ENCODE assay signal across 15 cellular contexts in genomic region chr14:23573384-23573783, GRCh38. TPM values are rescaled to one million over a fixed set of nuclear protein-coding genes. Genes with fewer than 3 reads are reported as not detected.
DNase-seq lines count a peak whose midpoint lies in the region; ATAC-seq, FAIRE-seq and TF ChIP-seq lines count a peak whose summit lies in the region.
"Had no signal": no experiment of that assay in that cellular context is flagged by ENCODE, and none has a peak within 500 bp of the region (broad histone marks: within the 10 kb centered on the region; RNA-seq: fewer than 3 reads in every experiment).

No MANE protein-coding gene starts in this region.

- H3K9me3 ChIP-seq in HepG2 (ENCODE audit: low read length) (no peaks in the 10 kb centered on the region), right lobe of liver (no peaks in the 10 kb centered on the region), mucosa of descending colon (no peaks in the 10 kb centered on the region)
- H3K9me3 ChIP-seq: ascending aorta, thoracic aorta had no signal

- ATAC-seq in HepG2 (no peak), right lobe of liver (no peak), GM19452 (IDR thresholded peaks at IDR 0.05; ENCODE audit: unreplicated experiment) (no peak), mucosa of descending colon (no peak)
- ATAC-seq: activated T-helper 17 cell treated with anti-CD3 and anti-CD28 coated beads, Interleukin-2, amount 50 U/mL, for 72 hours had no signal

- H3K4me3 Mint-ChIP-seq in MCF 10A (ENCODE audit: unreplicated experiment), result no peak overlapping the region
- H3K4me3 Mint-ChIP-seq: activated T-helper 17 cell treated with anti-CD3 and anti-CD28 coated beads, Interleukin-2, amount 50 U/mL, for 72 hours had no signal

- no peaks in the 10 kb centered on the region for H3K36me3 Mint-ChIP-seq in MCF 10A (ENCODE audit: insufficient read depth, unreplicated experiment)

- TF ChIP-seq RAD21 in HepG2 (CRISPR knock-in tag; IDR thresholded peaks at IDR 0.05), result no peak

- no peaks in the 10 kb centered on the region for H4K20me1 ChIP-seq in HepG2 (ENCODE audit: insufficient read depth, low read length)

- peaks cover 19% of the 10 kb centered on the region for H3K27me3 Mint-ChIP-seq in MCF 10A (ENCODE audit: insufficient read depth, unreplicated experiment)

- no peak overlapping the region for H2AFZ ChIP-seq in HepG2 (ENCODE audit: low read length)
- H2AFZ ChIP-seq: parathyroid adenoma had no signal

- in situ Hi-C loops in HepG2 (cut with HindIII; ENCODE audit: extremely low pct_ligation_motif_present, low pct_unique_long_range_greater_than_20kb), result no loop called here

- no peak for FAIRE-seq in HepG2 (lab: Jason Lieb, UNC)

- no peak overlapping the region for H3K27ac Mint-ChIP-seq in MCF 10A (ENCODE audit: low read depth, unreplicated experiment)

- TF ChIP-seq CTCF in HepG2 (CRISPR knock-in tag; IDR thresholded peaks at IDR 0.05) (no peak), right lobe of liver (IDR thresholded peaks at IDR 0.05) (no peak), MCF 10A (IDR thresholded peaks at IDR 0.05; ENCODE audit: unreplicated experiment) (no peak), mucosa of descending colon (IDR thresholded peaks at IDR 0.05) (no peak)

- CTCF ChIA-PET in HepG2 (lab: Yijun Ruan, JAX; ENCODE audit: low intra/inter-chr PET ratio, low total read pairs), result no interaction called here
- CTCF ChIA-PET in MCF 10A (lab: Yijun Ruan, JAX), result interaction anchor here (0.6 to 7.6 kb wide), 5 partner anchors 14 to 543 kb away, joined by 3 to 57 read pairs (median 4); no protein-coding TSS in a partner anchor

- H3K27ac ChIP-seq in HepG2 (ENCODE audit: extremely low read length, insufficient read depth, low read length), result no peak overlapping the region
- no peak overlapping the region for H3K27ac ChIP-seq in right lobe of liver
- H3K27ac ChIP-seq: ascending aorta, parathyroid adenoma, thoracic aorta had no signal

- no peaks in the 10 kb centered on the region for H3K9me3 Mint-ChIP-seq in MCF 10A (ENCODE audit: unreplicated experiment)
- H3K9me3 Mint-ChIP-seq: activated T-helper 17 cell treated with anti-CD3 and anti-CD28 coated beads, Interleukin-2, amount 50 U/mL, for 72 hours had no signal

- intact Hi-C loops in HepG2 (cut with micrococcal nuclease; ENCODE audit: unreplicated experiment), result no loop called here
- intact Hi-C loops in right lobe of liver (cut with DNase I), result no loop called here
- intact Hi-C loops in MCF 10A (cut with micrococcal nuclease), result no loop called here
- intact Hi-C loops in mucosa of descending colon (cut with DNase I, micrococcal nuclease), result no loop called here

- H3K4me1 ChIP-seq in HepG2 (ENCODE audit: insufficient read depth, low read length) (peaks cover 46% of the 10 kb centered on the region), right lobe of liver (peaks cover 0 to 4% (median 0%) of the 10 kb centered on the region in 4 donors), mucosa of descending colon (ENCODE audit: low read depth) (peaks cover 16% of the 10 kb centered on the region)

- POLR2A ChIA-PET in HepG2 (lab: Yijun Ruan, JAX) (interaction anchor here (2.0 to 3.7 kb wide), 4 partner anchors 8 to 15 kb away, joined by 5 to 46 read pairs (median 10); no protein-coding TSS in a partner anchor), MCF 10A (lab: Yijun Ruan, JAX) (no interaction called here)

- no peaks in the 10 kb centered on the region for H3K79me2 ChIP-seq in HepG2 (ENCODE audit: insufficient read depth, low read length)
- H3K79me2 ChIP-seq: parathyroid adenoma had no signal

- no peak for DNase-seq in HepG2 (ENCODE audit: low spot score)
- DNase-seq in right lobe of liver, result no peak
- DNase-seq in NCI-H510A treated with DMSO at 0.1 percent for 48 hours (lab: John Stamatoyannopoulos, UW), result peak; percentile 16
- peak; percentile 1 for DNase-seq in epidermal melanocyte (ENCODE audit: insufficient read length, low spot score)
- DNase-seq in GDM1 (lab: John Stamatoyannopoulos, UW), result no peak
- no peak for DNase-seq in MCF 10A (ENCODE audit: unreplicated experiment)
- DNase-seq in mucosa of descending colon, result no peak
- DNase-seq: activated CD4-positive, alpha-beta T cell treated with anti-CD3 and anti-CD28 coated beads for 48 hours; effector CD8-positive, alpha-beta T cell had no signal

- no peak for TF ChIP-seq EP300 in HepG2 (IDR thresholded peaks at IDR 0.05; ENCODE audit: low read depth in 2 of 2, low read length in 2 of 2)
- no peak for TF ChIP-seq EP300 in HepG2 (CRISPR knock-in tag; IDR thresholded peaks at IDR 0.05; ENCODE audit: borderline replicate concordance)

- BruUV-seq in HepG2 (replicated peaks; lab: Mats Ljungman, UMichigan) (no TSS peak), MCF 10A (replicated peaks; lab: Mats Ljungman, UMichigan) (no TSS peak)

- H3K4me3 ChIP-seq in HepG2 (replicated peaks in 1 of 3; ENCODE audit: insufficient read depth in 1 of 3, low read depth in 2 of 3, low read length in 3 of 3) (no peak overlapping the region), right lobe of liver (no peak overlapping the region), mucosa of descending colon (no peak overlapping the region)
- H3K4me3 ChIP-seq: ascending aorta, thoracic aorta had no signal

- WGBS in HepG2 (ENCODE audit: low lambda C conversion rate), result 45% methylated on average over 3 of the region's 3 CpGs
- WGBS in right lobe of liver (ENCODE audit: insufficient coverage, low coverage, low lambda C conversion rate, missing lambda C conversion rate), result 81% methylated on average over 2 of the region's 3 CpGs

- TF ChIP-seq POLR2A in HepG2 (IDR thresholded peaks at IDR 0.05; ENCODE audit: insufficient read depth in 1 of 2, low read depth in 2 of 2, low read length in 2 of 2), result no peak
- TF ChIP-seq POLR2A in right lobe of liver (IDR thresholded peaks at IDR 0.05), result no peak

- peaks cover 2 to 8% of the 10 kb centered on the region in 2 experiments; a peak in 2 of 5 replicates for H3K27me3 ChIP-seq in HepG2 (ENCODE audit: control insufficient read depth in 1 of 2, insufficient read depth in 2 of 2, low read length in 2 of 2)
- H3K27me3 ChIP-seq in right lobe of liver, result peaks cover 0 to 19% of the 10 kb centered on the region in 2 donors

- H3K4me2 ChIP-seq in HepG2 (ENCODE audit: low read depth, low read length), result no peak overlapping the region

- H3K36me3 ChIP-seq in HepG2 (replicated peaks in 1 of 2; ENCODE audit: control insufficient read depth in 1 of 2, insufficient read depth in 2 of 2, low read length in 2 of 2), result no peaks in the 10 kb centered on the region
- no peaks in the 10 kb centered on the region for H3K36me3 ChIP-seq in right lobe of liver
- H3K36me3 ChIP-seq in mucosa of descending colon (ENCODE audit: low read depth), result no peaks in the 10 kb centered on the region
- H3K36me3 ChIP-seq: ascending aorta, thoracic aorta had no signal

- H3K4me1 Mint-ChIP-seq in MCF 10A (ENCODE audit: insufficient read depth, unreplicated experiment), result peaks cover 24% of the 10 kb centered on the region

- no peak overlapping the region for H3K9ac ChIP-seq in HepG2 (ENCODE audit: insufficient read depth, low read depth, low read length)
- H3K9ac ChIP-seq: parathyroid adenoma had no signal

RNA-seq across cellular contexts. Expression of gene JPH4, which starts 5.2 kb away (rescaled TPM):
- total RNA-seq in HepG2 (2016; rRNA removed; fragmentation: Illumina TruSeq; extraction: Trizol) (0.14 and 0.22 TPM in 2 replicates), right lobe of liver (under 1 TPM in 3 of 6 experiments, not detected in 3; 0.07 to 0.20 (median 0.19) TPM), MCF 10A (2022) (not detected in 2 replicates), mucosa of descending colon (1 to 10 TPM in 1 of 3 donors, under 1 TPM in 2; 0.26 to 3.7 (median 0.87) TPM)
- total RNA-seq in HepG2 (2016; cell fraction: cytosol; rRNA removed; fragmentation: Illumina TruSeq; extraction: Trizol; ENCODE audit: low read depth), result 0.10 TPM in 1 of 2 replicates, not detected in the other
- 0.13 and 0.15 TPM in 2 replicates for total RNA-seq in HepG2 (2016; cell fraction: insoluble cytoplasmic fraction; rRNA removed; fragmentation: Illumina TruSeq; extraction: Trizol)
- 0.10 and 0.22 TPM in 2 replicates for total RNA-seq in HepG2 (2016; cell fraction: membrane; rRNA removed; fragmentation: Illumina TruSeq; extraction: Trizol)
- total RNA-seq in HepG2 (2016; cell fraction: nucleus; rRNA removed; fragmentation: Illumina TruSeq; extraction: Trizol), result 0.12 and 0.44 TPM in 2 replicates
- polyA plus RNA-seq in HepG2 (2011; rRNA removed), result 0.08 and 0.16 TPM in 2 replicates
- 0.15 and 0.18 TPM in 2 replicates for polyA plus RNA-seq in HepG2 (2011; cell fraction: cytosol; rRNA removed)
- polyA plus RNA-seq in HepG2 (2011; cell fraction: nucleus; rRNA removed), result 1.1 TPM in 2 replicates
- polyA plus RNA-seq in HepG2 (2012), result 0.16 and 0.54 TPM in 2 replicates
- polyA plus RNA-seq in HepG2 (2016; cell fraction: cytosol; fragmentation: Illumina TruSeq; extraction: Trizol; ENCODE audit: low read depth), result 0.05 and 0.10 TPM in 2 replicates
- polyA plus RNA-seq in HepG2 (2016; cell fraction: insoluble cytoplasmic fraction; fragmentation: Illumina TruSeq; extraction: Trizol; ENCODE audit: low read depth), result 0.22 and 0.33 TPM in 2 replicates
- 0.10 and 0.17 TPM in 2 replicates for polyA plus RNA-seq in HepG2 (2016; cell fraction: membrane; fragmentation: Illumina TruSeq; extraction: Trizol; ENCODE audit: low read depth)
- polyA plus RNA-seq in HepG2 (2016; cell fraction: nucleus; fragmentation: Illumina TruSeq; extraction: Trizol; ENCODE audit: insufficient read depth, low read depth), result 0.42 and 0.55 TPM in 2 replicates
- 0.18 TPM in 1 of 2 replicates, not detected in the other for polyA minus RNA-seq in HepG2 (2011; rRNA and poly(A)+ RNA removed; ENCODE audit: low replicate concordance)
- polyA minus RNA-seq in HepG2 (2011; cell fraction: cytosol; rRNA and poly(A)+ RNA removed), result 0.35 TPM in 1 of 2 replicates, not detected in the other
- 0.13 and 0.25 TPM in 2 replicates for polyA minus RNA-seq in HepG2 (2011; cell fraction: nucleus; rRNA and poly(A)+ RNA removed)
- total RNA-seq: activated T-helper 17 cell treated with anti-CD3 and anti-CD28 coated beads, Interleukin-2, amount 50 U/mL, for 72 hours; fibroblast of villous mesenchyme had no signal

RNA-seq across cellular contexts. Expression of gene AP1G2, which starts 5.8 kb away (rescaled TPM):
- total RNA-seq in HepG2 (2016; rRNA removed; fragmentation: Illumina TruSeq; extraction: Trizol) (39.4 and 96.9 TPM in 2 replicates), right lobe of liver (10 to 100 TPM; 13.6 to 25.9 (median 23.0) TPM), MCF 10A (2022) (89.2 and 95.7 TPM in 2 replicates), mucosa of descending colon (100 to 1,000 TPM in 2 of 3 donors, 10 to 100 TPM in 1; 95.4 to 271 (median 122) TPM)
- total RNA-seq in HepG2 (2016; cell fraction: cytosol; rRNA removed; fragmentation: Illumina TruSeq; extraction: Trizol; ENCODE audit: low read depth), result 27.1 and 29.2 TPM in 2 replicates
- 43.1 and 100 TPM in 2 replicates for total RNA-seq in HepG2 (2016; cell fraction: insoluble cytoplasmic fraction; rRNA removed; fragmentation: Illumina TruSeq; extraction: Trizol)
- 15.6 and 15.9 TPM in 2 replicates for total RNA-seq in HepG2 (2016; cell fraction: membrane; rRNA removed; fragmentation: Illumina TruSeq; extraction: Trizol)
- total RNA-seq in HepG2 (2016; cell fraction: nucleus; rRNA removed; fragmentation: Illumina TruSeq; extraction: Trizol), result 143 and 149 TPM in 2 replicates
- 611 and 685 TPM in 2 replicates for polyA plus RNA-seq in HepG2 (2011; rRNA removed)
- 118 and 170 TPM in 2 replicates for polyA plus RNA-seq in HepG2 (2011; cell fraction: cytosol; rRNA removed)
- polyA plus RNA-seq in HepG2 (2011; cell fraction: nucleus; rRNA removed), result 4,733 and 5,679 TPM in 2 replicates
- 202 and 318 TPM in 2 replicates for polyA plus RNA-seq in HepG2 (2012)
- polyA plus RNA-seq in HepG2 (2016; cell fraction: cytosol; fragmentation: Illumina TruSeq; extraction: Trizol; ENCODE audit: low read depth), result 12.6 and 13.8 TPM in 2 replicates
- 49.4 and 63.1 TPM in 2 replicates for polyA plus RNA-seq in HepG2 (2016; cell fraction: insoluble cytoplasmic fraction; fragmentation: Illumina TruSeq; extraction: Trizol; ENCODE audit: low read depth)
- 18.9 and 19.4 TPM in 2 replicates for polyA plus RNA-seq in HepG2 (2016; cell fraction: membrane; fragmentation: Illumina TruSeq; extraction: Trizol; ENCODE audit: low read depth)
- polyA plus RNA-seq in HepG2 (2016; cell fraction: nucleus; fragmentation: Illumina TruSeq; extraction: Trizol; ENCODE audit: insufficient read depth, low read depth), result 559 and 594 TPM in 2 replicates
- 166 and 365 TPM in 2 replicates for polyA minus RNA-seq in HepG2 (2011; rRNA and poly(A)+ RNA removed; ENCODE audit: low replicate concordance)
- 55.5 and 58.2 TPM in 2 replicates for polyA minus RNA-seq in HepG2 (2011; cell fraction: cytosol; rRNA and poly(A)+ RNA removed)
- 527 and 596 TPM in 2 replicates for polyA minus RNA-seq in HepG2 (2011; cell fraction: nucleus; rRNA and poly(A)+ RNA removed)

RNA-seq across cellular contexts. Expression of gene THTPA, which starts 17.3 kb away (rescaled TPM):
- total RNA-seq in HepG2 (2016; rRNA removed; fragmentation: Illumina TruSeq; extraction: Trizol) (7.1 and 7.4 TPM in 2 replicates), right lobe of liver (10 to 100 TPM in 4 of 6 experiments, 1 to 10 TPM in 2; 8.2 to 15.0 (median 11.4) TPM), MCF 10A (2022) (16.8 and 22.4 TPM in 2 replicates), mucosa of descending colon (10 to 100 TPM; 16.8 to 17.4 (median 17.4) TPM)
- total RNA-seq in HepG2 (2016; cell fraction: cytosol; rRNA removed; fragmentation: Illumina TruSeq; extraction: Trizol; ENCODE audit: low read depth), result 6.0 and 6.1 TPM in 2 replicates
- 7.7 and 8.0 TPM in 2 replicates for total RNA-seq in HepG2 (2016; cell fraction: insoluble cytoplasmic fraction; rRNA removed; fragmentation: Illumina TruSeq; extraction: Trizol)
- total RNA-seq in HepG2 (2016; cell fraction: membrane; rRNA removed; fragmentation: Illumina TruSeq; extraction: Trizol), result 12.8 and 13.3 TPM in 2 replicates
- 5.8 and 5.9 TPM in 2 replicates for total RNA-seq in HepG2 (2016; cell fraction: nucleus; rRNA removed; fragmentation: Illumina TruSeq; extraction: Trizol)
- 8.2 and 8.7 TPM in 2 replicates for polyA plus RNA-seq in HepG2 (2011; rRNA removed)
- polyA plus RNA-seq in HepG2 (2011; cell fraction: cytosol; rRNA removed), result 3.6 and 5.0 TPM in 2 replicates
- 11.3 and 17.7 TPM in 2 replicates for polyA plus RNA-seq in HepG2 (2011; cell fraction: nucleus; rRNA removed)
- 3.9 and 4.2 TPM in 2 replicates for polyA plus RNA-seq in HepG2 (2012)
- 14.5 and 18.4 TPM in 2 replicates for polyA plus RNA-seq in HepG2 (2016; cell fraction: cytosol; fragmentation: Illumina TruSeq; extraction: Trizol; ENCODE audit: low read depth)
- 11.7 and 13.4 TPM in 2 replicates for polyA plus RNA-seq in HepG2 (2016; cell fraction: insoluble cytoplasmic fraction; fragmentation: Illumina TruSeq; extraction: Trizol; ENCODE audit: low read depth)
- 18.6 and 20.0 TPM in 2 replicates for polyA plus RNA-seq in HepG2 (2016; cell fraction: membrane; fragmentation: Illumina TruSeq; extraction: Trizol; ENCODE audit: low read depth)
- 11.0 and 11.3 TPM in 2 replicates for polyA plus RNA-seq in HepG2 (2016; cell fraction: nucleus; fragmentation: Illumina TruSeq; extraction: Trizol; ENCODE audit: insufficient read depth, low read depth)
- polyA minus RNA-seq in HepG2 (2011; rRNA and poly(A)+ RNA removed; ENCODE audit: low replicate concordance), result 10.0 and 22.9 TPM in 2 replicates
- 2.5 and 3.6 TPM in 2 replicates for polyA minus RNA-seq in HepG2 (2011; cell fraction: cytosol; rRNA and poly(A)+ RNA removed)
- polyA minus RNA-seq in HepG2 (2011; cell fraction: nucleus; rRNA and poly(A)+ RNA removed), result 6.8 and 7.2 TPM in 2 replicates

RNA-seq across cellular contexts. Expression of gene ZFHX2, which starts 21.8 kb away (rescaled TPM):
- total RNA-seq in HepG2 (2016; rRNA removed; fragmentation: Illumina TruSeq; extraction: Trizol), result 0.44 and 0.49 TPM in 2 replicates
- total RNA-seq in HepG2 (2016; cell fraction: cytosol; rRNA removed; fragmentation: Illumina TruSeq; extraction: Trizol; ENCODE audit: low read depth), result 0.81 and 0.88 TPM in 2 replicates
- 0.39 and 0.40 TPM in 2 replicates for total RNA-seq in HepG2 (2016; cell fraction: insoluble cytoplasmic fraction; rRNA removed; fragmentation: Illumina TruSeq; extraction: Trizol)
- 0.49 and 0.62 TPM in 2 replicates for total RNA-seq in HepG2 (2016; cell fraction: membrane; rRNA removed; fragmentation: Illumina TruSeq; extraction: Trizol)
- 0.78 and 1.1 TPM in 2 replicates for total RNA-seq in HepG2 (2016; cell fraction: nucleus; rRNA removed; fragmentation: Illumina TruSeq; extraction: Trizol)
- polyA plus RNA-seq in HepG2 (2011; rRNA removed), result 0.17 and 0.24 TPM in 2 replicates
- 0.04 and 0.22 TPM in 2 replicates for polyA plus RNA-seq in HepG2 (2011; cell fraction: cytosol; rRNA removed)
- polyA plus RNA-seq in HepG2 (2011; cell fraction: nucleus; rRNA removed), result 1.2 and 1.4 TPM in 2 replicates
- polyA plus RNA-seq in HepG2 (2012), result 0.92 and 0.93 TPM in 2 replicates
- polyA plus RNA-seq in HepG2 (2016; cell fraction: cytosol; fragmentation: Illumina TruSeq; extraction: Trizol; ENCODE audit: low read depth), result 0.29 TPM in 2 replicates
- polyA plus RNA-seq in HepG2 (2016; cell fraction: insoluble cytoplasmic fraction; fragmentation: Illumina TruSeq; extraction: Trizol; ENCODE audit: low read depth), result 0.53 and 0.73 TPM in 2 replicates
- polyA plus RNA-seq in HepG2 (2016; cell fraction: membrane; fragmentation: Illumina TruSeq; extraction: Trizol; ENCODE audit: low read depth), result 0.19 and 0.22 TPM in 2 replicates
- polyA plus RNA-seq in HepG2 (2016; cell fraction: nucleus; fragmentation: Illumina TruSeq; extraction: Trizol; ENCODE audit: insufficient read depth, low read depth), result 0.79 and 1.2 TPM in 2 replicates
- polyA minus RNA-seq in HepG2 (2011; rRNA and poly(A)+ RNA removed; ENCODE audit: low replicate concordance), result 0.21 and 1.7 TPM in 2 replicates
- 0.26 and 1.6 TPM in 2 replicates for polyA minus RNA-seq in HepG2 (2011; cell fraction: cytosol; rRNA and poly(A)+ RNA removed)
- polyA minus RNA-seq in HepG2 (2011; cell fraction: nucleus; rRNA and poly(A)+ RNA removed), result 1.7 and 2.2 TPM in 2 replicates
- total RNA-seq in right lobe of liver, result under 1 TPM; 0.33 to 0.83 (median 0.47) TPM
- total RNA-seq in MCF 10A (2022), result 1.8 and 2.1 TPM in 2 replicates
- 1 to 10 TPM in 2 of 3 donors, under 1 TPM in 1; 0.92 to 3.2 (median 1.6) TPM for total RNA-seq in mucosa of descending colon

Comparison
In these comparisons a context has a peak if more than half of its experiments do, and no peak if none do; other contexts are left out.
1. DNase-seq: peak in NCI-H510A treated with DMSO at 0.1 percent for 48 hours (single experiment) and epidermal melanocyte (single experiment); none in HepG2 (single experiment), right lobe of liver (0 of 3), GDM1 (single experiment), MCF 10A (single experiment) and mucosa of descending colon (0 of 3).